In the genomic region with DNA sequence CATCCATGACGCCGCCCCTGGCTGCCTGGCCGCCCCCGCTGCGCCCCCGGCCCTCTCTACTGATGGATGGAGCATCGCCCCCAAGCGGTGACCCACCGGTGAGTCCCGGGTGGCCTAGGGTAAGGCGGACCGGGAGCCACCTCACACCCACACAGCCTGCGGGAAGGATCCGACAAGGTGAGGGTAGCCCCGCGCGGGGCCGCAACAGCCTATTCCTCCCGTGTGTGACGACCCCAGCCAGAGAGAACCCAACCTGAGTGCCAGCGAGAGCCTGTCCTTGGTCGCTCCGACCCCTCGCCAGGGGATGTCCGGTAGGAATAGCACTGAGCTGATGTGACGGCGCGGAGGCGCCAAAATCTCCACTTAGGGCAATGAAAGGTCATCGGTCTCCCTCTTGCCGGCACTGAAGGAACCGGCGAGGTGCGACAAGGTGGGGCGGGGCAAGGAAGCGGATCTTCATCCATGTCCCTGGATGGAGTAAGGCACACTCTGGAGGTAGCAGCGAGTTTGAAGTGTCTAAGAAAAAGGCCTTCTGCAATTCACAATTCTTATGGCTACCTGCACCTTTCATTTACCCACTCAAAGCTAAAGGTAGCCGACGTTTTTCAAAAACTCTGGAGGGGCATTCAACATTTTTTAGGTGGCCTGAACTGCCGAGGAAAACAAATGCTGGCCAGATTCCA, we compare ENCODE assay signal across 16 cellular contexts. TPM values are rescaled to one million over a fixed set of nuclear protein-coding genes. Genes with fewer than 3 reads are reported as not detected.
A peak's percentile ranks its signal among the peaks of the same experiment; 100 is the strongest.
DNase-seq lines count a peak whose midpoint lies in the region; ATAC-seq and TF ChIP-seq lines count a peak whose summit lies in the region.
"Had no signal": no experiment of that assay in that cellular context is flagged by ENCODE, and none has a peak within 500 bp of the region (broad histone marks: within the 10 kb centered on the region; RNA-seq: fewer than 3 reads in every experiment).

No MANE protein-coding gene starts in this region.

- DNase-seq in left ventricle myocardium superior (peak; percentile 33), Right ventricle myocardium inferior (ENCODE audit: missing footprints) (no peak), iPS-NIHi7 (ENCODE audit: extremely low spot score) (peak; percentile 31), thyroid gland (peak; percentile 20 to 47), NCI-H510A treated with DMSO at 0.1 percent for 48 hours (lab: John Stamatoyannopoulos, UW) (no peak)
- peak in 1 of 2 donors; percentile 19 for DNase-seq in activated T-cell treated with anti-CD3 and anti-CD28 coated beads, Interleukin-2, amount 50 U/mL, for 72 hours
- no peak for DNase-seq in stimulated activated CD8-positive, alpha-beta memory T cell treated with anti-CD3 and anti-CD28 coated beads, Interleukin-4, amount 100 ng/mL, for 48 hours
- DNase-seq: activated CD4-positive, CD25-positive, alpha-beta regulatory T cell; activated gamma-delta T cell; HCEC 1CT had no signal

- H3K36me3 Mint-ChIP-seq in activated T-cell treated with anti-CD3 and anti-CD28 coated beads, Interleukin-2, amount 50 U/mL, for 72 hours (ENCODE audit: insufficient read depth in 2 of 2): peaks cover 2 to 4% of the 10 kb centered on the region in 2 donors
- H3K36me3 Mint-ChIP-seq: mesothelial cell of epicardium had no signal

- 6% methylated on average over 18 to 33 of the region's 40 CpGs for WGBS in thyroid gland, 2 donors

- peaks cover 34% of the 10 kb centered on the region for H3K27me3 Mint-ChIP-seq in activated T-cell treated with anti-CD3 and anti-CD28 coated beads, Interleukin-2, amount 50 U/mL, for 72 hours (ENCODE audit: low read depth)

- H3K4me3 Mint-ChIP-seq in activated T-cell treated with anti-CD3 and anti-CD28 coated beads, Interleukin-2, amount 50 U/mL, for 72 hours: peak overlapping the region; percentile 63 to 77
- H3K4me3 Mint-ChIP-seq: central memory CD8-positive, alpha-beta T cell; mesothelial cell of epicardium had no signal

- H3K9me3 Mint-ChIP-seq in activated T-cell treated with anti-CD3 and anti-CD28 coated beads, Interleukin-2, amount 50 U/mL, for 72 hours: peaks cover 2 to 5% of the 10 kb centered on the region in 2 donors
- H3K9me3 Mint-ChIP-seq: central memory CD8-positive, alpha-beta T cell had no signal

- no peaks in the 10 kb centered on the region for H3K27me3 ChIP-seq in thyroid gland

- no peak overlapping the region for H3K27ac ChIP-seq in thyroid gland
- H3K27ac ChIP-seq: heart right ventricle had no signal

- H3K36me3 ChIP-seq in thyroid gland: no peaks in the 10 kb centered on the region
- H3K36me3 ChIP-seq: heart right ventricle had no signal

- ATAC-seq in left ventricle myocardium superior (no peak), Right ventricle myocardium inferior (no peak), GM19463 (IDR thresholded peaks at IDR 0.05; ENCODE audit: unreplicated experiment) (no peak)
- ATAC-seq in activated T-cell treated with anti-CD3 and anti-CD28 coated beads, Interleukin-2, amount 50 U/mL, for 72 hours (replicated peaks in 1 of 2): peak in 1 of 2 donors; percentile 11

- H3K4me3 ChIP-seq in thyroid gland (replicated peaks in 1 of 3): peak overlapping the region in 1 of 3 donors; percentile 4
- H3K4me3 ChIP-seq: heart right ventricle had no signal

- peaks cover 34% of the 10 kb centered on the region for H3K4me1 Mint-ChIP-seq in activated T-cell treated with anti-CD3 and anti-CD28 coated beads, Interleukin-2, amount 50 U/mL, for 72 hours (ENCODE audit: low read depth)
- H3K4me1 Mint-ChIP-seq: mesothelial cell of epicardium had no signal

- intact Hi-C loops in left ventricle myocardium superior (cut with micrococcal nuclease) (no loop called here), Right ventricle myocardium inferior (cut with DNase I) (no loop called here), thyroid gland (cut with DNase I) (no loop called here)

- no peak overlapping the region for H3K27ac Mint-ChIP-seq in activated T-cell treated with anti-CD3 and anti-CD28 coated beads, Interleukin-2, amount 50 U/mL, for 72 hours
- H3K27ac Mint-ChIP-seq: mesothelial cell of epicardium had no signal

- H3K4me1 ChIP-seq in thyroid gland: peaks cover 11 to 20% of the 10 kb centered on the region in 2 donors

- H3K9me3 ChIP-seq in thyroid gland: no peaks in the 10 kb centered on the region
- H3K9me3 ChIP-seq: heart right ventricle had no signal

- TF ChIP-seq CTCF in thyroid gland (IDR thresholded peaks at IDR 0.05): no peak

- TF ChIP-seq POLR2A in thyroid gland (IDR thresholded peaks at IDR 0.05): no peak

RNA-seq across cellular contexts. Expression of a gene that starts 19.7 kb away (rescaled TPM):
- not detected for total RNA-seq in left ventricle myocardium superior
- total RNA-seq in Right ventricle myocardium inferior: not detected
- total RNA-seq in activated T-cell treated with anti-CD3 and anti-CD28 coated beads, Interleukin-2, amount 50 U/mL, for 72 hours: not detected
- not detected for total RNA-seq in thyroid gland
- total RNA-seq: Daoy, heart right ventricle, M059J, mesothelial cell of epicardium had no signal

RNA-seq across cellular contexts. Expression of a gene that starts 43.4 kb away (rescaled TPM):
- total RNA-seq in left ventricle myocardium superior (4.7 TPM), Right ventricle myocardium inferior (7.5 TPM), thyroid gland (10 to 100 TPM in 2 of 4 donors, 1 to 10 TPM in 2; 4.2 to 25.7 (median 11.8) TPM)
- total RNA-seq in activated T-cell treated with anti-CD3 and anti-CD28 coated beads, Interleukin-2, amount 50 U/mL, for 72 hours: 10 to 100 TPM in 1 of 2 donors, 1 to 10 TPM in 1; 9.0 to 10.6 TPM
- total RNA-seq: mesothelial cell of epicardium had no signal

Comparison
In these comparisons a context has a peak if more than half of its experiments do, and no peak if none do; other contexts are left out.
1. DNase-seq: peak in left ventricle myocardium superior (single experiment), iPS-NIHi7 (single experiment) and thyroid gland (2 of 2); none in Right ventricle myocardium inferior (single experiment), NCI-H510A treated with DMSO at 0.1 percent for 48 hours (single experiment) and stimulated activated CD8-positive, alpha-beta memory T cell treated with anti-CD3 and anti-CD28 coated beads, Interleukin-4, amount 100 ng/mL, for 48 hours (single experiment).